Comparison of ENCODE assay signal across 21 cellular contexts in genomic region chr17:18958611-18959010, GRCh38. TPM values are rescaled to one million over a fixed set of nuclear protein-coding genes. Genes with fewer than 3 reads are reported as not detected.
DNase-seq lines count a peak whose midpoint lies in the region; ATAC-seq and TF ChIP-seq lines count a peak whose summit lies in the region.
"Had no signal": no experiment of that assay in that cellular context is flagged by ENCODE, and none has a peak within 500 bp of the region (broad histone marks: within the 10 kb centered on the region; RNA-seq: fewer than 3 reads in every experiment).

No MANE protein-coding gene starts in this region.

- no peaks in the 10 kb centered on the region for H3K9me3 ChIP-seq in right atrium auricular region
- H3K9me3 ChIP-seq in NT2/D1 (ENCODE audit: insufficient read depth, low read length) = no peaks in the 10 kb centered on the region
- H3K9me3 ChIP-seq in mesenchymal stem cell (ENCODE audit: control insufficient read depth, low read length) = no peaks in the 10 kb centered on the region
- H3K9me3 ChIP-seq: BLaER1 had no signal

- H3K9ac ChIP-seq in NT2/D1 (ENCODE audit: insufficient read length, low read depth) (peak overlapping the region; percentile 26), mesenchymal stem cell (ENCODE audit: low read length) (no peak overlapping the region)

- H3K36me3 ChIP-seq in right atrium auricular region (no peaks in the 10 kb centered on the region), NT2/D1 (ENCODE audit: insufficient read depth, insufficient read length, low read length) (no peaks in the 10 kb centered on the region), mesenchymal stem cell (ENCODE audit: control insufficient read depth in 1 of 2, insufficient read depth in 2 of 2, low read depth in 1 of 2, low read length in 2 of 2) (no peaks in the 10 kb centered on the region)
- H3K36me3 ChIP-seq: BLaER1 had no signal

- no peak overlapping the region for H4K91ac ChIP-seq in mesenchymal stem cell (ENCODE audit: low read length)

- H2BK120ac ChIP-seq in mesenchymal stem cell (ENCODE audit: low read depth, low read length) = no peak overlapping the region

- peak overlapping the region in 1 of 2 experiments; percentile 23 for H3K23ac ChIP-seq in mesenchymal stem cell (ENCODE audit: low read length in 2 of 2)

- in situ Hi-C loops in GM13977 (cut with MboI; ENCODE audit: low pct_unique_long_range_greater_than_20kb, low sequenced_read_pairs, unreplicated experiment) = no loop called here

- TF ChIP-seq CTCF in right atrium auricular region (IDR thresholded peaks at IDR 0.05) (no peak), GM13977 (IDR thresholded peaks at IDR 0.05; ENCODE audit: extremely low read depth, insufficient read depth, missing control alignments) (no peak)

- no peak overlapping the region for H3K18ac ChIP-seq in mesenchymal stem cell (ENCODE audit: low read depth in 1 of 2, low read length in 2 of 2)

- intact Hi-C loops in Right ventricle myocardium inferior (cut with DNase I) = no loop called here

- peak overlapping the region; percentile 24 for H3K4me2 ChIP-seq in mesenchymal stem cell (ENCODE audit: low read length, poor library complexity, severe bottlenecking)
- H3K4me2 ChIP-seq: BLaER1 had no signal

- H3K79me1 ChIP-seq in mesenchymal stem cell (replicated peaks; ENCODE audit: low read length, poor library complexity, severe bottlenecking) = no peaks in the 10 kb centered on the region

- no peaks in the 10 kb centered on the region for H3K27me3 ChIP-seq in right atrium auricular region
- H3K27me3 ChIP-seq in NT2/D1 (ENCODE audit: insufficient read depth, insufficient read length) = no peaks in the 10 kb centered on the region
- peaks cover 0 to 7% of the 10 kb centered on the region in 2 experiments for H3K27me3 ChIP-seq in mesenchymal stem cell (ENCODE audit: control insufficient read depth in 1 of 2, insufficient read depth in 1 of 2, low read length in 2 of 2)
- H3K27me3 ChIP-seq: BLaER1 had no signal

- no peak overlapping the region for H2AFZ ChIP-seq in mesenchymal stem cell (ENCODE audit: low read depth, low read length)

- peaks cover 0 to 16% of the 10 kb centered on the region in 2 donors for H3K4me1 ChIP-seq in right atrium auricular region
- peaks cover 11% of the 10 kb centered on the region for H3K4me1 ChIP-seq in NT2/D1 (ENCODE audit: insufficient read depth, insufficient read length)
- peaks cover 31% of the 10 kb centered on the region for H3K4me1 ChIP-seq in mesenchymal stem cell (ENCODE audit: control insufficient read depth, insufficient read depth, low read depth, low read length)

- no peak overlapping the region for H2BK12ac ChIP-seq in mesenchymal stem cell (ENCODE audit: low read length in 2 of 2)

- no peak for ATAC-seq in Right ventricle myocardium inferior
- ATAC-seq in HG03565 (IDR thresholded peaks at IDR 0.05; ENCODE audit: unreplicated experiment) = no peak
- ATAC-seq: PC-3 had no signal

- H3K4ac ChIP-seq in mesenchymal stem cell (ENCODE audit: low read depth in 1 of 2, low read length in 2 of 2) = no peak overlapping the region

- H2AK5ac ChIP-seq in mesenchymal stem cell (ENCODE audit: low read length, severe bottlenecking) = peak overlapping the region; percentile 12

- peak overlapping the region; percentile 27 for H4K8ac ChIP-seq in mesenchymal stem cell (ENCODE audit: low read length)

- no peak overlapping the region for H3K4me3 ChIP-seq in right atrium auricular region
- H3K4me3 ChIP-seq in NT2/D1 (ENCODE audit: insufficient read length, low read depth) = no peak overlapping the region
- H3K4me3 ChIP-seq in mesenchymal stem cell (ENCODE audit: insufficient read depth in 1 of 2, low read depth in 1 of 2, low read length in 2 of 2) = no peak overlapping the region
- H3K4me3 ChIP-seq: BLaER1 had no signal

- 96% methylated on average over 10 of the region's 11 CpGs for WGBS in mesenchymal stem cell

- H2BK15ac ChIP-seq in mesenchymal stem cell (ENCODE audit: low read depth, poor library complexity, severe bottlenecking) = no peak overlapping the region

- no peak overlapping the region for H3K14ac ChIP-seq in mesenchymal stem cell (ENCODE audit: low read length in 2 of 2)

- H2BK5ac ChIP-seq in mesenchymal stem cell (ENCODE audit: low read depth, low read length, poor library complexity, severe bottlenecking) = no peak overlapping the region

- DNase-seq in Right ventricle myocardium inferior (ENCODE audit: missing footprints) (peak; percentile 33), right atrium auricular region (ENCODE audit: low spot score) (no peak), NT2/D1 (ENCODE audit: low read depth, low spot score) (no peak), mesenchymal stem cell (no peak), NCI-H2227 treated with DMSO at 0.1 percent for 48 hours (lab: John Stamatoyannopoulos, UW) (no peak), GM13977 (ENCODE audit: low spot score) (no peak)
- DNase-seq: ACHN; CD4-positive, alpha-beta memory T cell; COR-L47; NCI-H1092 treated with DMSO at 0.1 percent for 48 hours; NCI-H1436; NCI-H187; NCI-H2081 treated with DMSO at 0.1 percent for 48 hours; NCI-H2171; NCI-H524; NCI-H774; PC-3 had no signal

- no peak overlapping the region for H3K27ac ChIP-seq in right atrium auricular region
- H3K27ac ChIP-seq in mesenchymal stem cell (ENCODE audit: low read length, poor library complexity, severe bottlenecking) = no peak overlapping the region
- H3K27ac ChIP-seq: BLaER1 had no signal

RNA-seq across cellular contexts. Expression of gene SLC5A10, which starts 6.6 kb away (rescaled TPM):
- not detected for total RNA-seq in Right ventricle myocardium inferior
- under 1 TPM in 1 of 2 donors, not detected in 1; 0.16 TPM for total RNA-seq in right atrium auricular region
- 0.03 TPM for polyA plus RNA-seq in mesenchymal stem cell (2013, experiment 1 of 2)
- polyA plus RNA-seq in mesenchymal stem cell (2013, experiment 2 of 2) = not detected
- total RNA-seq: CD4-positive, alpha-beta memory T cell; H4; HT-29; PC-3 had no signal

RNA-seq across cellular contexts. Expression of gene FAM83G, which starts 46.0 kb away (rescaled TPM):
- total RNA-seq in Right ventricle myocardium inferior = 2.7 TPM
- total RNA-seq in right atrium auricular region = 10 to 100 TPM; 14.0 to 50.9 TPM
- polyA plus RNA-seq in mesenchymal stem cell (2013, experiment 1 of 2) = 2.9 TPM
- polyA plus RNA-seq in mesenchymal stem cell (2013, experiment 2 of 2) = 2.8 TPM
